16 cellular contexts compared by ENCODE assay signal in genomic region chr22:29801153-29801552, GRCh38. TPM values are rescaled to one million over a fixed set of nuclear protein-coding genes. Genes with fewer than 3 reads are reported as not detected.
DNase-seq lines count a peak whose midpoint lies in the region; ATAC-seq and TF ChIP-seq lines count a peak whose summit lies in the region.
"Had no signal": no experiment of that assay in that cellular context is flagged by ENCODE, and none has a peak within 500 bp of the region (broad histone marks: within the 10 kb centered on the region; RNA-seq: fewer than 3 reads in every experiment).

No MANE protein-coding gene starts in this region.

- no peak overlapping the region for H3K56ac ChIP-seq in mesendoderm (ENCODE audit: low read length)

- no peak overlapping the region for H2BK5ac ChIP-seq in mesendoderm (ENCODE audit: low read length)

- H3K4me2 ChIP-seq in mesendoderm (ENCODE audit: low read length), result no peak overlapping the region
- H3K4me2 ChIP-seq in smooth muscle cell, result no peak overlapping the region

- H3K4me3 ChIP-seq in HUES64 (ENCODE audit: low read length), result no peak overlapping the region
- no peak overlapping the region for H3K4me3 ChIP-seq in mesendoderm (ENCODE audit: low read length)
- H3K4me3 ChIP-seq in smooth muscle cell, result no peak overlapping the region
- H3K4me3 ChIP-seq: colonic mucosa, sigmoid colon had no signal

- H2AFZ ChIP-seq in smooth muscle cell (ENCODE audit: low read depth), result no peak overlapping the region

- H3K27ac ChIP-seq in HUES64 (ENCODE audit: low read depth, low read length), result peak overlapping the region; percentile 41
- peak overlapping the region; percentile 91 for H3K27ac ChIP-seq in VCaP
- no peak overlapping the region for H3K27ac ChIP-seq in mesendoderm (ENCODE audit: low read depth, low read length)
- H3K27ac ChIP-seq in smooth muscle cell (ENCODE audit: low read depth), result peak overlapping the region; percentile 26
- H3K27ac ChIP-seq: colonic mucosa, sigmoid colon had no signal

- no peak overlapping the region for H2AK5ac ChIP-seq in mesendoderm (ENCODE audit: low read length)

- H3K79me2 ChIP-seq in mesendoderm (ENCODE audit: control insufficient read depth, insufficient read depth, low read length) (no peaks in the 10 kb centered on the region), smooth muscle cell (ENCODE audit: low read depth) (no peaks in the 10 kb centered on the region)

- 89% methylated on average over 5 of the region's 5 CpGs for WGBS in HUES64
- WGBS in mesendoderm (ENCODE audit: extremely low coverage, insufficient coverage, low lambda C conversion rate), result no CpG with 5 or more reads among the region's 5 CpGs
- 66% methylated on average over 5 of the region's 5 CpGs for WGBS in smooth muscle cell (ENCODE audit: low lambda C conversion rate)

- no peak overlapping the region for H3K4ac ChIP-seq in mesendoderm (ENCODE audit: low read depth, low read length)

- peak overlapping the region; percentile 42; the same call in 1 of the 2 replicates for H3K9ac ChIP-seq in HUES64 (ENCODE audit: low read depth, low read length)
- no peak overlapping the region for H3K9ac ChIP-seq in mesendoderm (ENCODE audit: low read length)
- H3K9ac ChIP-seq in smooth muscle cell (ENCODE audit: low read depth), result no peak overlapping the region

- TF ChIP-seq CTCF in VCaP (conservative IDR thresholded peaks at IDR 0.05) (no peak), smooth muscle cell (IDR thresholded peaks at IDR 0.05; ENCODE audit: borderline replicate concordance, insufficient read depth, poor library complexity, severe bottlenecking) (no peak)

- no peaks in the 10 kb centered on the region for H3K79me1 ChIP-seq in mesendoderm (ENCODE audit: low read length)

- H3F3A ChIP-seq in smooth muscle cell (ENCODE audit: low read depth), result peaks cover 12% of the 10 kb centered on the region

- H2BK120ac ChIP-seq in mesendoderm (ENCODE audit: low read depth, low read length), result no peak overlapping the region

- H3K18ac ChIP-seq in mesendoderm (ENCODE audit: low read length), result no peak overlapping the region

- intact Hi-C loops in left colon (cut with DNase I, micrococcal nuclease), result no loop called here

- H3K27me3 ChIP-seq in HUES64 (ENCODE audit: insufficient read depth, low read length) (no peaks in the 10 kb centered on the region), mesendoderm (ENCODE audit: insufficient read depth, low read length, poor library complexity) (no peaks in the 10 kb centered on the region), smooth muscle cell (ENCODE audit: low read depth) (no peaks in the 10 kb centered on the region)
- H3K27me3 ChIP-seq: colonic mucosa, neutrophil, sigmoid colon had no signal

- no peak overlapping the region for H2BK15ac ChIP-seq in mesendoderm (replicated peaks; ENCODE audit: low read depth)

- H4K5ac ChIP-seq in mesendoderm (ENCODE audit: low read length), result no peak overlapping the region

- no peaks in the 10 kb centered on the region for H4K20me1 ChIP-seq in smooth muscle cell (ENCODE audit: low read depth)

- peak; percentile 73 for DNase-seq in mesendoderm
- no peak for DNase-seq in smooth muscle cell (lab: John Stamatoyannopoulos, UW; ENCODE audit: unreplicated experiment)
- no peak for DNase-seq in DMS53 treated with DMSO at 0.1 percent for 48 hours (lab: John Stamatoyannopoulos, UW; ENCODE audit: unreplicated experiment)
- no peak for DNase-seq in left colon
- no peak for DNase-seq in NCI-H1436 (lab: John Stamatoyannopoulos, UW)
- DNase-seq: activated effector memory CD4-positive, alpha-beta T cell treated with Interleukin-2 at 50 U/mL for 16 hours; AML-193; aorta; colonic mucosa; NCI-H345; SHP77 treated with DMSO at 0.1 percent for 48 hours; sigmoid colon; stimulated activated CD4-positive, alpha-beta T cell treated with anti-CD3 and anti-CD28 coated beads, Interleukin-2, amount 100 ng/mL, for 48 hours had no signal

- H3K23ac ChIP-seq in mesendoderm (ENCODE audit: low read length), result no peak overlapping the region

- H3K36me3 ChIP-seq in HUES64 (ENCODE audit: insufficient read depth, low read length) (peaks cover 82% of the 10 kb centered on the region), mesendoderm (ENCODE audit: control insufficient read depth, insufficient read depth, low read length) (peaks cover 17% of the 10 kb centered on the region), smooth muscle cell (ENCODE audit: low read depth) (no peaks in the 10 kb centered on the region)

- H4K8ac ChIP-seq in mesendoderm (ENCODE audit: low read depth, low read length), result no peak overlapping the region

- no peaks in the 10 kb centered on the region for H3K4me1 ChIP-seq in HUES64 (ENCODE audit: insufficient read depth, low read length)
- peaks cover 2% of the 10 kb centered on the region for H3K4me1 ChIP-seq in mesendoderm (ENCODE audit: control insufficient read depth, low read depth, low read length)
- peaks cover 8% of the 10 kb centered on the region for H3K4me1 ChIP-seq in smooth muscle cell (ENCODE audit: low read depth)
- H3K4me1 ChIP-seq: colonic mucosa had no signal

- no peaks in the 10 kb centered on the region for H3K9me3 ChIP-seq in HUES64 (ENCODE audit: insufficient read depth, low read depth, low read length)
- H3K9me3 ChIP-seq in smooth muscle cell (replicated peaks; ENCODE audit: low read depth), result no peaks in the 10 kb centered on the region
- H3K9me3 ChIP-seq: colonic mucosa, neutrophil, sigmoid colon had no signal

- ATAC-seq in left colon, result no peak

RNA-seq across cellular contexts. Expression of gene UQCR10, which starts 34.0 kb away (rescaled TPM):
- 135 TPM for polyA plus RNA-seq in HUES64 (2013, experiment 1 of 2)
- polyA plus RNA-seq in HUES64 (2013, experiment 2 of 2), result 129 TPM
- 135 TPM for polyA plus RNA-seq in mesendoderm (2013, experiment 1 of 2)
- 136 TPM for polyA plus RNA-seq in mesendoderm (2013, experiment 2 of 2)
- total RNA-seq in smooth muscle cell (72.3 and 102 TPM in 2 replicates), left colon (100 to 1,000 TPM; 157 to 198 TPM)
- polyA plus RNA-seq in smooth muscle cell, result 296 and 326 TPM in 2 replicates

RNA-seq across cellular contexts. Expression of gene ZMAT5, which starts 34.3 kb away (rescaled TPM):
- polyA plus RNA-seq in HUES64 (2013, experiment 1 of 2), result 15.0 TPM
- 16.5 TPM for polyA plus RNA-seq in HUES64 (2013, experiment 2 of 2)
- 10.6 TPM for polyA plus RNA-seq in mesendoderm (2013, experiment 1 of 2)
- polyA plus RNA-seq in mesendoderm (2013, experiment 2 of 2), result 11.3 TPM
- total RNA-seq in smooth muscle cell (22.7 and 26.0 TPM in 2 replicates), left colon (10 to 100 TPM; 12.7 TPM)
- 57.0 and 57.8 TPM in 2 replicates for polyA plus RNA-seq in smooth muscle cell

RNA-seq across cellular contexts. Expression of gene ASCC2, which starts 36.9 kb away (rescaled TPM):
- 29.6 TPM for polyA plus RNA-seq in HUES64 (2013, experiment 1 of 2)
- polyA plus RNA-seq in HUES64 (2013, experiment 2 of 2), result 24.5 TPM
- 40.2 TPM for polyA plus RNA-seq in mesendoderm (2013, experiment 1 of 2)
- polyA plus RNA-seq in mesendoderm (2013, experiment 2 of 2), result 41.6 TPM
- total RNA-seq in smooth muscle cell (27.8 and 32.1 TPM in 2 replicates), left colon (10 to 100 TPM; 63.0 to 71.3 TPM)
- 58.9 and 81.0 TPM in 2 replicates for polyA plus RNA-seq in smooth muscle cell
